ENCODE assay signal across 2 cellular contexts in genomic region chr12:101855364-101855884, GRCh38.
TF ChIP-seq lines count a peak whose summit lies in the region.

No MANE protein-coding gene starts in this region.

TF ChIP-seq in A549, 52 proteins besides CTCF, POLR2A, EP300 and RAD21 (continued from another document):
- TF ChIP-seq, protein P1, sequence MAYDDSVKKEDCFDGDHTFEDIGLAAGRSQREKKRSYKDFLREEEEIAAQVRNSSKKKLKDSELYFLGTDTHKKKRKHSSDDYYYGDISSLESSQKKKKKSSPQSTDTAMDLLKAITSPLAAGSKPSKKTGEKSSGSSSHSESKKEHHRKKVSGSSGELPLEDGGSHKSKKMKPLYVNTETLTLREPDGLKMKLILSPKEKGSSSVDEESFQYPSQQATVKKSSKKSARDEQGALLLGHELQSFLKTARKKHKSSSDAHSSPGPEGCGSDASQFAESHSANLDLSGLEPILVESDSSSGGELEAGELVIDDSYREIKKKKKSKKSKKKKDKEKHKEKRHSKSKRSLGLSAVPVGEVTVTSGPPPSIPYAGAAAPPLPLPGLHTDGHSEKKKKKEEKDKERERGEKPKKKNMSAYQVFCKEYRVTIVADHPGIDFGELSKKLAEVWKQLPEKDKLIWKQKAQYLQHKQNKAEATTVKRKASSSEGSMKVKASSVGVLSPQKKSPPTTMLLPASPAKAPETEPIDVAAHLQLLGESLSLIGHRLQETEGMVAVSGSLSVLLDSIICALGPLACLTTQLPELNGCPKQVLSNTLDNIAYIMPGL (CRISPR knock-in tag; IDR thresholded peaks at IDR 0.05; ENCODE audit: borderline replicate concordance) = no peak
- TF ChIP-seq MAZ (IDR thresholded peaks at IDR 0.05; ENCODE audit: borderline replicate concordance, low read depth, low read length) = no peak
- TF ChIP-seq NR3C1 (IDR thresholded peaks at IDR 0.05) = no peak
- TF ChIP-seq ESRRA (IDR thresholded peaks at IDR 0.05; ENCODE audit: borderline replicate concordance, low read length) = no peak
- TF ChIP-seq CEBPB (IDR thresholded peaks at IDR 0.05) = no peak
- TF ChIP-seq, protein P2, sequence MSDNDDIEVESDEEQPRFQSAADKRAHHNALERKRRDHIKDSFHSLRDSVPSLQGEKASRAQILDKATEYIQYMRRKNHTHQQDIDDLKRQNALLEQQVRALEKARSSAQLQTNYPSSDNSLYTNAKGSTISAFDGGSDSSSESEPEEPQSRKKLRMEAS (IDR thresholded peaks at IDR 0.05) = no peak
- TF ChIP-seq, protein P3, sequence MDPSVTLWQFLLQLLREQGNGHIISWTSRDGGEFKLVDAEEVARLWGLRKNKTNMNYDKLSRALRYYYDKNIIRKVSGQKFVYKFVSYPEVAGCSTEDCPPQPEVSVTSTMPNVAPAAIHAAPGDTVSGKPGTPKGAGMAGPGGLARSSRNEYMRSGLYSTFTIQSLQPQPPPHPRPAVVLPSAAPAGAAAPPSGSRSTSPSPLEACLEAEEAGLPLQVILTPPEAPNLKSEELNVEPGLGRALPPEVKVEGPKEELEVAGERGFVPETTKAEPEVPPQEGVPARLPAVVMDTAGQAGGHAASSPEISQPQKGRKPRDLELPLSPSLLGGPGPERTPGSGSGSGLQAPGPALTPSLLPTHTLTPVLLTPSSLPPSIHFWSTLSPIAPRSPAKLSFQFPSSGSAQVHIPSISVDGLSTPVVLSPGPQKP (IDR thresholded peaks at IDR 0.05; ENCODE audit: low read depth, low read length) = no peak
- TF ChIP-seq ATOH8 (CRISPR knock-in tag; IDR thresholded peaks at IDR 0.05; ENCODE audit: low read depth) = no peak
- no peak for TF ChIP-seq E2F6 (IDR thresholded peaks at IDR 0.05; ENCODE audit: borderline replicate concordance, low read depth)
- no peak for TF ChIP-seq MAFK (IDR thresholded peaks at IDR 0.05; ENCODE audit: partially characterized antibody)
- no peak for TF ChIP-seq TP53 (CRISPR knock-in tag; IDR thresholded peaks at IDR 0.05)
- TF ChIP-seq, protein P4, sequence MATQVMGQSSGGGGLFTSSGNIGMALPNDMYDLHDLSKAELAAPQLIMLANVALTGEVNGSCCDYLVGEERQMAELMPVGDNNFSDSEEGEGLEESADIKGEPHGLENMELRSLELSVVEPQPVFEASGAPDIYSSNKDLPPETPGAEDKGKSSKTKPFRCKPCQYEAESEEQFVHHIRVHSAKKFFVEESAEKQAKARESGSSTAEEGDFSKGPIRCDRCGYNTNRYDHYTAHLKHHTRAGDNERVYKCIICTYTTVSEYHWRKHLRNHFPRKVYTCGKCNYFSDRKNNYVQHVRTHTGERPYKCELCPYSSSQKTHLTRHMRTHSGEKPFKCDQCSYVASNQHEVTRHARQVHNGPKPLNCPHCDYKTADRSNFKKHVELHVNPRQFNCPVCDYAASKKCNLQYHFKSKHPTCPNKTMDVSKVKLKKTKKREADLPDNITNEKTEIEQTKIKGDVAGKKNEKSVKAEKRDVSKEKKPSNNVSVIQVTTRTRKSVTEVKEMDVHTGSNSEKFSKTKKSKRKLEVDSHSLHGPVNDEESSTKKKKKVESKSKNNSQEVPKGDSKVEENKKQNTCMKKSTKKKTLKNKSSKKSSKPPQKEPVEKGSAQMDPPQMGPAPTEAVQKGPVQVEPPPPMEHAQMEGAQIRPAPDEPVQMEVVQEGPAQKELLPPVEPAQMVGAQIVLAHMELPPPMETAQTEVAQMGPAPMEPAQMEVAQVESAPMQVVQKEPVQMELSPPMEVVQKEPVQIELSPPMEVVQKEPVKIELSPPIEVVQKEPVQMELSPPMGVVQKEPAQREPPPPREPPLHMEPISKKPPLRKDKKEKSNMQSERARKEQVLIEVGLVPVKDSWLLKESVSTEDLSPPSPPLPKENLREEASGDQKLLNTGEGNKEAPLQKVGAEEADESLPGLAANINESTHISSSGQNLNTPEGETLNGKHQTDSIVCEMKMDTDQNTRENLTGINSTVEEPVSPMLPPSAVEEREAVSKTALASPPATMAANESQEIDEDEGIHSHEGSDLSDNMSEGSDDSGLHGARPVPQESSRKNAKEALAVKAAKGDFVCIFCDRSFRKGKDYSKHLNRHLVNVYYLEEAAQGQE (IDR thresholded peaks at IDR 0.05) = no peak
- no peak for TF ChIP-seq CBX8 (IDR thresholded peaks at IDR 0.05)
- TF ChIP-seq HDAC2 (IDR thresholded peaks at IDR 0.05) = no peak
- TF ChIP-seq ZC3H11A (IDR thresholded peaks at IDR 0.05) = no peak
- TF ChIP-seq ZNF302 (CRISPR knock-in tag; IDR thresholded peaks at IDR 0.05) = no peak
- no peak for TF ChIP-seq PBX3 (IDR thresholded peaks at IDR 0.05)
TF ChIP-seq in A549: peak in this region for 0.

TF ChIP-seq in HEK293, 187 proteins besides CTCF, POLR2A, EP300 and RAD21 (continued from another document):
- TF ChIP-seq ZNF558 (tag by site-specific recombination; IDR thresholded peaks at IDR 0.05) = no peak
- TF ChIP-seq, protein P5, sequence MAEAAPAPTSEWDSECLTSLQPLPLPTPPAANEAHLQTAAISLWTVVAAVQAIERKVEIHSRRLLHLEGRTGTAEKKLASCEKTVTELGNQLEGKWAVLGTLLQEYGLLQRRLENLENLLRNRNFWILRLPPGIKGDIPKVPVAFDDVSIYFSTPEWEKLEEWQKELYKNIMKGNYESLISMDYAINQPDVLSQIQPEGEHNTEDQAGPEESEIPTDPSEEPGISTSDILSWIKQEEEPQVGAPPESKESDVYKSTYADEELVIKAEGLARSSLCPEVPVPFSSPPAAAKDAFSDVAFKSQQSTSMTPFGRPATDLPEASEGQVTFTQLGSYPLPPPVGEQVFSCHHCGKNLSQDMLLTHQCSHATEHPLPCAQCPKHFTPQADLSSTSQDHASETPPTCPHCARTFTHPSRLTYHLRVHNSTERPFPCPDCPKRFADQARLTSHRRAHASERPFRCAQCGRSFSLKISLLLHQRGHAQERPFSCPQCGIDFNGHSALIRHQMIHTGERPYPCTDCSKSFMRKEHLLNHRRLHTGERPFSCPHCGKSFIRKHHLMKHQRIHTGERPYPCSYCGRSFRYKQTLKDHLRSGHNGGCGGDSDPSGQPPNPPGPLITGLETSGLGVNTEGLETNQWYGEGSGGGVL (tag by site-specific recombination; IDR thresholded peaks at IDR 0.05) = peak; percentile 54; the same call in 1 of the 2 replicates
- TF ChIP-seq, protein P6, sequence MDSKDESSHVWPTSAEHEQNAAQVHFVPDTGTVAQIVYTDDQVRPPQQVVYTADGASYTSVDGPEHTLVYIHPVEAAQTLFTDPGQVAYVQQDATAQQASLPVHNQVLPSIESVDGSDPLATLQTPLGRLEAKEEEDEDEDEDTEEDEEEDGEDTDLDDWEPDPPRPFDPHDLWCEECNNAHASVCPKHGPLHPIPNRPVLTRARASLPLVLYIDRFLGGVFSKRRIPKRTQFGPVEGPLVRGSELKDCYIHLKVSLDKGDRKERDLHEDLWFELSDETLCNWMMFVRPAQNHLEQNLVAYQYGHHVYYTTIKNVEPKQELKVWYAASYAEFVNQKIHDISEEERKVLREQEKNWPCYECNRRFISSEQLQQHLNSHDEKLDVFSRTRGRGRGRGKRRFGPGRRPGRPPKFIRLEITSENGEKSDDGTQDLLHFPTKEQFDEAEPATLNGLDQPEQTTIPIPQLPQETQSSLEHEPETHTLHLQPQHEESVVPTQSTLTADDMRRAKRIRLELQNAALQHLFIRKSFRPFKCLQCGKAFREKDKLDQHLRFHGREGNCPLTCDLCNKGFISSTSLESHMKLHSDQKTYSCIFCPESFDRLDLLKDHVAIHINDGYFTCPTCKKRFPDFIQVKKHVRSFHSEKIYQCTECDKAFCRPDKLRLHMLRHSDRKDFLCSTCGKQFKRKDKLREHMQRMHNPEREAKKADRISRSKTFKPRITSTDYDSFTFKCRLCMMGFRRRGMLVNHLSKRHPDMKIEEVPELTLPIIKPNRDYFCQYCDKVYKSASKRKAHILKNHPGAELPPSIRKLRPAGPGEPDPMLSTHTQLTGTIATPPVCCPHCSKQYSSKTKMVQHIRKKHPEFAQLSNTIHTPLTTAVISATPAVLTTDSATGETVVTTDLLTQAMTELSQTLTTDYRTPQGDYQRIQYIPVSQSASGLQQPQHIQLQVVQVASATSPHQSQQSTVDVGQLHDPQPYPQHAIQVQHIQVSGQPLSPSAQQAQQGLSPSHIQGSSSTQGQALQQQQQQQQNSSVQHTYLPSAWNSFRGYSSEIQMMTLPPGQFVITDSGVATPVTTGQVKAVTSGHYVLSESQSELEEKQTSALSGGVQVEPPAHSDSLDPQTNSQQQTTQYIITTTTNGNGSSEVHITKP (tag by site-specific recombination; IDR thresholded peaks at IDR 0.05) = peak; percentile 31; the same call in 1 of the 2 replicates
- no peak for TF ChIP-seq ZBTB11 (tag by site-specific recombination; conservative IDR thresholded peaks at IDR 0.05; ENCODE audit: low read depth)
- TF ChIP-seq, protein P7, sequence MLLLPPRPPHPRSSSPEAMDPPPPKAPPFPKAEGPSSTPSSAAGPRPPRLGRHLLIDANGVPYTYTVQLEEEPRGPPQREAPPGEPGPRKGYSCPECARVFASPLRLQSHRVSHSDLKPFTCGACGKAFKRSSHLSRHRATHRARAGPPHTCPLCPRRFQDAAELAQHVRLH (tag by site-specific recombination; IDR thresholded peaks at IDR 0.05) = no peak
- TF ChIP-seq ZNF335 (tag by site-specific recombination; conservative IDR thresholded peaks at IDR 0.05) = peak; percentile 41; the same call in 1 of the 2 replicates
- TF ChIP-seq, protein P8, sequence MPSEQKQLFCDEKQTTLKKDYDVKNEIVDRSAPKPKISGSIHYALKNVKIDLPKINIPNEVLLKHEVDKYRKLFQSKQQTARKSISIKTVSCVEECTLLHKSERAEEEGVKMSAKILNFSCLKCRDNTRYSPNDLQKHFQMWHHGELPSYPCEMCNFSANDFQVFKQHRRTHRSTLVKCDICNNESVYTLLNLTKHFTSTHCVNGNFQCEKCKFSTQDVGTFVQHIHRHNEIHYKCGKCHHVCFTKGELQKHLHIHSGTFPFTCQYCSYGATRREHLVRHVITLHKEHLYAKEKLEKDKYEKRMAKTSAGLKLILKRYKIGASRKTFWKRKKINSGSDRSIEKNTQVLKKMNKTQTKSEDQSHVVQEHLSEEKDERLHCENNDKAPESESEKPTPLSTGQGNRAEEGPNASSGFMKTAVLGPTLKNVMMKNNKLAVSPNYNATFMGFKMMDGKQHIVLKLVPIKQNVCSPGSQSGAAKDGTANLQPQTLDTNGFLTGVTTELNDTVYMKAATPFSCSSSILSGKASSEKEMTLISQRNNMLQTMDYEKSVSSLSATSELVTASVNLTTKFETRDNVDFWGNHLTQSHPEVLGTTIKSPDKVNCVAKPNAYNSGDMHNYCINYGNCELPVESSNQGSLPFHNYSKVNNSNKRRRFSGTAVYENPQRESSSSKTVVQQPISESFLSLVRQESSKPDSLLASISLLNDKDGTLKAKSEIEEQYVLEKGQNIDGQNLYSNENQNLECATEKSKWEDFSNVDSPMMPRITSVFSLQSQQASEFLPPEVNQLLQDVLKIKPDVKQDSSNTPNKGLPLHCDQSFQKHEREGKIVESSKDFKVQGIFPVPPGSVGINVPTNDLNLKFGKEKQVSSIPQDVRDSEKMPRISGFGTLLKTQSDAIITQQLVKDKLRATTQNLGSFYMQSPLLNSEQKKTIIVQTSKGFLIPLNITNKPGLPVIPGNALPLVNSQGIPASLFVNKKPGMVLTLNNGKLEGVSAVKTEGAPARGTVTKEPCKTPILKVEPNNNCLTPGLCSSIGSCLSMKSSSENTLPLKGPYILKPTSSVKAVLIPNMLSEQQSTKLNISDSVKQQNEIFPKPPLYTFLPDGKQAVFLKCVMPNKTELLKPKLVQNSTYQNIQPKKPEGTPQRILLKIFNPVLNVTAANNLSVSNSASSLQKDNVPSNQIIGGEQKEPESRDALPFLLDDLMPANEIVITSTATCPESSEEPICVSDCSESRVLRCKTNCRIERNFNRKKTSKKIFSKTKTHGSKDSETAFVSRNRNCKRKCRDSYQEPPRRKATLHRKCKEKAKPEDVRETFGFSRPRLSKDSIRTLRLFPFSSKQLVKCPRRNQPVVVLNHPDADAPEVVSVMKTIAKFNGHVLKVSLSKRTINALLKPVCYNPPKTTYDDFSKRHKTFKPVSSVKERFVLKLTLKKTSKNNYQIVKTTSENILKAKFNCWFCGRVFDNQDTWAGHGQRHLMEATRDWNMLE (tag by site-specific recombination; conservative IDR thresholded peaks at IDR 0.05; ENCODE audit: low read depth) = no peak
- TF ChIP-seq ZNF157 (tag by site-specific recombination; IDR thresholded peaks at IDR 0.05) = no peak
- TF ChIP-seq GFI1B (tag by site-specific recombination; IDR thresholded peaks at IDR 0.05) = no peak
- TF ChIP-seq, protein P9, sequence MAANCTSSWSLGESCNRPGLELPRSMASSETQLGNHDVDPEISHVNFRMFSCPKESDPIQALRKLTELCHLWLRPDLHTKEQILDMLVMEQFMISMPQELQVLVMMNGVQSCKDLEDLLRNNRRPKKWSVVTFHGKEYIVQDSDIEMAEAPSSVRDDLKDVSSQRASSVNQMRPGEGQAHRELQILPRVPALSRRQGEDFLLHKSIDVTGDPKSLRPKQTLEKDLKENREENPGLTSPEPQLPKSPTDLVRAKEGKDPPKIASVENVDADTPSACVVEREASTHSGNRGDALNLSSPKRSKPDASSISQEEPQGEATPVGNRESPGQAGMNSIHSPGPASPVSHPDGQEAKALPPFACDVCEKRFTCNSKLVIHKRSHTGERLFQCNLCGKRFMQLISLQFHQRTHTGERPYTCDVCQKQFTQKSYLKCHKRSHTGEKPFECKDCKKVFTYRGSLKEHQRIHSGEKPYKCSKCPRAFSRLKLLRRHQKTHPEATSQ (tag by site-specific recombination; IDR thresholded peaks at IDR 0.05) = no peak
- TF ChIP-seq OSR2 (tag by site-specific recombination; IDR thresholded peaks at IDR 0.05) = no peak
